In the genomic region with DNA sequence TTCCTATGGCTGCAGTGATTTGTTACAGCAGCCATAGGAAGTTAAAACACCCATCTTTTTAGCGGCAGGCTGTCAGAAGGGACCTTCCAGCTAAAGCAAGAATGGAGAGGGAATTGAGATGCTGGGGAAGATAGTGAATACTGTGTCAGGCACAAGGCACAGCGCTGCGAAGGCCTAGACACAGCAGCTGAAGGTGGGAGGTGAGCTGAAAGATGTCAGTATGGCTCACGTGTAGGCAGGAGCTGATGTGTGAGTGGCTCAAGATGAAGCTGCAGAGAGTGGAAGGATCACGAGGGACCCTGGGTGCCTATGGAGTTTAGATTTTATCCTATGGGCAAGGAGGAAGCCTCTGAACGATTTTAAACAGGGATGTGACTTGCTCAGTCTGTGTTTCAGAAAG, we compare ENCODE assay signal across 22 cellular contexts. TPM values are rescaled to one million over a fixed set of nuclear protein-coding genes. Genes with fewer than 3 reads are reported as not detected.
DNase-seq lines count a peak whose midpoint lies in the region; FAIRE-seq and TF ChIP-seq lines count a peak whose summit lies in the region.
"Had no signal": no experiment of that assay in that cellular context is flagged by ENCODE, and none has a peak within 500 bp of the region (broad histone marks: within the 10 kb centered on the region; RNA-seq: fewer than 3 reads in every experiment).

No MANE protein-coding gene starts in this region.

- DNase-seq in ecto neural progenitor cell (ENCODE audit: low spot score) (peak; percentile 29), mesothelial cell of epicardium (ENCODE audit: low spot score in 2 of 2, unreplicated experiment in 2 of 2) (no peak), neuronal stem cell (ENCODE audit: low spot score) (no peak), D721Med (ENCODE audit: insufficient read length, low spot score) (no peak), HK-2 (ENCODE audit: unreplicated experiment) (no peak), esophagus squamous epithelium (lab: John Stamatoyannopoulos, UW) (no peak), SIG-M5 (lab: John Stamatoyannopoulos, UW) (no peak)
- DNase-seq: 8988T; ACHN; BE2C; C1 segment of cervical spinal cord; CD4-positive, alpha-beta memory T cell; CD4-positive, CD25-positive, alpha-beta regulatory T cell; CD8-positive, alpha-beta memory T cell; COR-L47; GF-D8 had no signal

- no peak overlapping the region for H3K9ac ChIP-seq in neuronal stem cell (ENCODE audit: low read depth, low read length, poor library complexity)
- H3K9ac ChIP-seq: BLaER1 had no signal

- H3K4me1 ChIP-seq in neuronal stem cell (ENCODE audit: control insufficient read depth in 2 of 2, insufficient read depth in 1 of 2, low read depth in 1 of 2, low read length in 2 of 2) (peaks cover 0 to 2% of the 10 kb centered on the region in 2 donors), esophagus squamous epithelium (no peaks in the 10 kb centered on the region)
- H3K4me1 ChIP-seq: BE2C, BLaER1 had no signal

- H3K4ac ChIP-seq in neuronal stem cell (ENCODE audit: low read length): no peak overlapping the region

- intact Hi-C loops in esophagus squamous epithelium (cut with DNase I): no loop called here

- H3K9me3 ChIP-seq in neuronal stem cell (replicated peaks in 1 of 2; ENCODE audit: control insufficient read depth in 2 of 2, insufficient read depth in 1 of 2, low read depth in 1 of 2, low read length in 2 of 2): no peaks in the 10 kb centered on the region
- H3K9me3 ChIP-seq in esophagus squamous epithelium: no peaks in the 10 kb centered on the region
- H3K9me3 ChIP-seq: BE2C, BLaER1 had no signal

- H2AFZ ChIP-seq in neuronal stem cell (ENCODE audit: low read length): no peak overlapping the region

- H3K4me3 ChIP-seq in neuronal stem cell (ENCODE audit: low read length in 2 of 2) (peak overlapping the region in 1 of 2 donors; percentile 43), esophagus squamous epithelium (no peak overlapping the region)
- H3K4me3 ChIP-seq: BLaER1 had no signal

- H2BK15ac ChIP-seq in neuronal stem cell (ENCODE audit: low read length): no peak overlapping the region

- H2AK5ac ChIP-seq in neuronal stem cell (ENCODE audit: low read depth, low read length): no peak overlapping the region

- H3K14ac ChIP-seq in neuronal stem cell (ENCODE audit: low read length): peak overlapping the region; percentile 39

- no peaks in the 10 kb centered on the region for H3K27me3 Mint-ChIP-seq in mesothelial cell of epicardium (ENCODE audit: low read depth)
- H3K27me3 Mint-ChIP-seq: CD4-positive, alpha-beta memory T cell; CD4-positive, CD25-positive, alpha-beta regulatory T cell had no signal

- TF ChIP-seq CTCF in mesothelial cell of epicardium (IDR thresholded peaks at IDR 0.05; ENCODE audit: unreplicated experiment) (no peak), D721Med (IDR thresholded peaks at IDR 0.05; ENCODE audit: insufficient read depth, missing control alignments) (no peak), esophagus squamous epithelium (IDR thresholded peaks at IDR 0.05) (no peak)

- H4K91ac ChIP-seq in neuronal stem cell (ENCODE audit: low read depth, low read length, poor library complexity): no peak overlapping the region

- H2BK120ac ChIP-seq in neuronal stem cell (ENCODE audit: low read depth, low read length): no peak overlapping the region

- no peak for TF ChIP-seq POLR2A in esophagus squamous epithelium (IDR thresholded peaks at IDR 0.05)

- no peaks in the 10 kb centered on the region for H3K79me1 ChIP-seq in neuronal stem cell (ENCODE audit: low read depth, low read length)

- peak overlapping the region; percentile 36 for H3K27ac Mint-ChIP-seq in mesothelial cell of epicardium
- H3K27ac Mint-ChIP-seq: CD4-positive, alpha-beta memory T cell; CD4-positive, CD25-positive, alpha-beta regulatory T cell; CD8-positive, alpha-beta memory T cell had no signal

- no peak overlapping the region for H2BK12ac ChIP-seq in neuronal stem cell (ENCODE audit: low read length)

- H3K27ac ChIP-seq in neuronal stem cell (replicated peaks; ENCODE audit: low read length): no peak overlapping the region
- no peak overlapping the region for H3K27ac ChIP-seq in esophagus squamous epithelium
- H3K27ac ChIP-seq: BLaER1 had no signal

- no peak overlapping the region for H3K18ac ChIP-seq in neuronal stem cell (ENCODE audit: low read length)

- WGBS in neuronal stem cell (ENCODE audit: extremely low coverage in 2 of 2, insufficient read length in 2 of 2, insufficient replicate concordance in 1 of 2), 2 donors: no CpG with 5 or more reads among the region's 6 CpGs
- WGBS in esophagus squamous epithelium, 2 donors: 87 to 91% methylated on average over 6 of the region's 6 CpGs

- no peak overlapping the region for H3K4me2 ChIP-seq in neuronal stem cell (ENCODE audit: insufficient read depth, low read length, poor library complexity, severe bottlenecking)
- H3K4me2 ChIP-seq: BLaER1 had no signal

- peaks cover 7% of the 10 kb centered on the region for H3K36me3 Mint-ChIP-seq in mesothelial cell of epicardium
- H3K36me3 Mint-ChIP-seq: CD4-positive, CD25-positive, alpha-beta regulatory T cell; CD8-positive, alpha-beta memory T cell had no signal

- H2BK5ac ChIP-seq in neuronal stem cell (ENCODE audit: low read length): no peak overlapping the region

- peaks cover 4% of the 10 kb centered on the region for H3K9me3 Mint-ChIP-seq in mesothelial cell of epicardium
- H3K9me3 Mint-ChIP-seq: CD8-positive, alpha-beta memory T cell had no signal

- no peak for FAIRE-seq in D721Med (lab: Jason Lieb, UNC)
- FAIRE-seq: A204.1, G401.6, GM12891, GM19239 had no signal

- H3K27me3 ChIP-seq in neuronal stem cell (ENCODE audit: control insufficient read depth in 3 of 3, insufficient read depth in 3 of 3, low read depth in 1 of 3, low read length in 3 of 3) (no peaks in the 10 kb centered on the region), esophagus squamous epithelium (no peaks in the 10 kb centered on the region)
- H3K27me3 ChIP-seq: BE2C, BLaER1 had no signal

- H3K4me1 Mint-ChIP-seq in mesothelial cell of epicardium: peaks cover 10% of the 10 kb centered on the region
- H3K4me1 Mint-ChIP-seq: CD4-positive, alpha-beta memory T cell; CD8-positive, alpha-beta memory T cell had no signal

- H3K36me3 ChIP-seq in neuronal stem cell (replicated peaks in 1 of 2; ENCODE audit: control insufficient read depth in 2 of 2, insufficient read depth in 2 of 2, low read length in 2 of 2) (no peaks in the 10 kb centered on the region), esophagus squamous epithelium (peaks cover 0 to 14% (median 0%) of the 10 kb centered on the region in 3 donors)
- H3K36me3 ChIP-seq: BE2C, BLaER1 had no signal

- no peak overlapping the region for H4K8ac ChIP-seq in neuronal stem cell (ENCODE audit: low read depth, low read length)

- H3K4me3 Mint-ChIP-seq in mesothelial cell of epicardium: no peak overlapping the region
- H3K4me3 Mint-ChIP-seq: CD14-positive monocyte; CD4-positive, alpha-beta memory T cell; CD4-positive, CD25-positive, alpha-beta regulatory T cell; CD8-positive, alpha-beta memory T cell had no signal

- H3K23ac ChIP-seq in neuronal stem cell (ENCODE audit: low read depth, low read length, poor library complexity): no peak overlapping the region

RNA-seq across cellular contexts. Expression of gene NMNAT3, which starts 44.3 kb away (rescaled TPM):
- total RNA-seq in mesothelial cell of epicardium (11.0 to 13.6 TPM (median 11.8 TPM) in 3 replicates), esophagus squamous epithelium (10 to 100 TPM in 1 of 4 donors, 1 to 10 TPM in 3; 7.6 to 11.6 (median 9.4) TPM)
- 0.20 TPM for polyA plus RNA-seq in neuronal stem cell (2013, experiment 1 of 2)
- 0.24 TPM for polyA plus RNA-seq in neuronal stem cell (2013, experiment 2 of 2)
